ENCODE assay signal across 7 cellular contexts in the genomic region with DNA sequence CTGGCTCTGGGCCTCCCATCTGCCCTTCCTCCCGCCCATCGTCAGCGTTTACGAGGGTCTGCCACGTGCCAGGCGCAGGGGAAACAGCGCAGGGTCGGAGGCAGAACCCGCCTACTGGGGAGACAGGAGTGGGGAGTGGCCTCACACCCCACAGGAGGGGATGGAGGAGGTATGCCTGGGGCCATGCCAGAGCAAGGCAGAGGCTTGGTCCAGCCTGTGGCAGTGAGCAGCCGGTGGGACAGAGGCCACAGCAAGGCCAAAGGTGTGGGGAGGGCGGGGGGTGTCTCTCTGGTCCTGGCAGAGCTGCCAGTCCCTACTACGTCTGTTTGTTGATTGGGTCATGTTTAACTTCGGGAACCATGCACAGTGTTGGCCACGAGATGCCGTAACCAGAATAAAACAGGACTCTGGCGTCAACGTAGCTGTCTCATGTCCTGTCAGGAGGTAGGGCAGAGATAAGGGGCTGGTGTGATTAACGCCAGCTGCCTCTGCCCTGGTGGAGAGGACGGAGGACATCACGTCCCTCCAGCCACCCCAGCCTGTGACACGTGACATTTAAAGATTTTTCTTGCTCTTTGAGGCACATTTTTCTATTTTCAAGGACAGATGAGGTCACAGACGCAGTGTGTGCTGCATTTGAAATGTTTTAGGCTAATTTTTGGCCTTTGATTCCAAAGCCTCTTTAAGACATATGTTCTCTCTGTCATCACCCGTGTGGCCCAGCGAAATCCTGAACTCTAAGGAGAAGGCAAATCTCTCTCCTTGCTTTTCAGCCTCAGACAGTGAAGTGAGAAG.
DNase-seq lines count a peak whose midpoint lies in the region; ATAC-seq and TF ChIP-seq lines count a peak whose summit lies in the region.
"Not testable (repeated sequence)": the region's sequence is repeated elsewhere in the genome, so short reads cannot be mapped to it uniquely, and the experiment has no call there.

No MANE protein-coding gene starts in this region.

- not testable (repeated sequence) for TF ChIP-seq CTCF in WTC11 (IDR thresholded peaks at IDR 0.05); cardiac muscle cell (IDR thresholded peaks at IDR 0.05; ENCODE audit: low read depth, low read length); liver (IDR thresholded peaks at IDR 0.05; ENCODE audit: low read depth, low read length, missing input control); osteoblast (IDR thresholded peaks at IDR 0.05; ENCODE audit: extremely low read depth, low read depth, low read length)

- not testable (repeated sequence) for H3K4me3 ChIP-seq in GM23248; cardiac muscle cell; liver (ENCODE audit: low read depth in 1 of 3, low read length in 3 of 3); osteoblast (ENCODE audit: insufficient read depth, low read length)

- H3K9me2 ChIP-seq in GM23248 (ENCODE audit: insufficient read depth), result not testable (repeated sequence)

- not testable (repeated sequence) for H3K79me2 ChIP-seq in GM23248 (ENCODE audit: insufficient read depth); osteoblast (ENCODE audit: insufficient read depth, low read length)

- not testable (repeated sequence) for ATAC-seq in WTC11

- peak overlapping the region; percentile 45; the same call in 1 of the 2 replicates for H3K27ac Mint-ChIP-seq in WTC11
- H3K27ac Mint-ChIP-seq in stimulated activated naive CD8-positive, alpha-beta T cell treated with anti-CD3 and anti-CD28 coated beads, Interleukin-15, Interleukin-2, amounts not matched to agents 100 ng/mL and 50 ng/mL, for 24 hours, result peak overlapping the region; percentile 14

- not testable (repeated sequence) for H3K36me3 Mint-ChIP-seq in WTC11; stimulated activated naive CD8-positive, alpha-beta T cell treated with anti-CD3 and anti-CD28 coated beads, Interleukin-15, Interleukin-2, amounts not matched to agents 100 ng/mL and 50 ng/mL, for 24 hours (ENCODE audit: low read depth)

- in situ Hi-C loops in GM23248 (cut with MboI), result not testable (repeated sequence)

- H3K4me2 ChIP-seq in GM23248 (ENCODE audit: unreplicated experiment); osteoblast (ENCODE audit: insufficient read depth, low read length): not testable (repeated sequence)

- H3K9ac ChIP-seq in GM23248, result peak overlapping the region; percentile 11; the same call in 1 of the 2 replicates
- H3K9ac ChIP-seq in liver (ENCODE audit: low read depth in 1 of 2, low read length in 2 of 2), result peak overlapping the region in 1 of 2 donors; percentile 92

- DNase-seq in GM23248 (peak; percentile 50), dermis microvascular lymphatic vessel endothelial cell (ENCODE audit: low read depth in 2 of 2) (peak; percentile 63 to 69), cardiac muscle cell (ENCODE audit: low read depth in 1 of 2, low spot score in 1 of 2) (peak; percentile 32 to 94), osteoblast (ENCODE audit: insufficient read length, low spot score, missing footprints) (peak; percentile 35)
- not testable (repeated sequence) for DNase-seq in WTC11 (ENCODE audit: low spot score)

- CTCF ChIA-PET in WTC11 (lab: Charles Lee), result not testable (repeated sequence)

- POLR2A ChIA-PET in WTC11 (lab: Charles Lee), result not testable (repeated sequence)

- not testable (repeated sequence) for H3K36me3 ChIP-seq in GM23248 (ENCODE audit: low read depth); cardiac muscle cell; liver (ENCODE audit: control insufficient read depth in 4 of 4, insufficient read depth in 3 of 4, low read depth in 1 of 4, low read length in 3 of 4); osteoblast (ENCODE audit: insufficient read depth, low read length)

- not testable (repeated sequence) for H2AFZ ChIP-seq in GM23248; osteoblast (ENCODE audit: low read length)

- not testable (repeated sequence) for H3K27me3 ChIP-seq in GM23248 (replicated peaks; ENCODE audit: insufficient read depth); cardiac muscle cell; liver (ENCODE audit: control insufficient read depth in 4 of 4, insufficient read depth in 4 of 4, low read length in 3 of 4); osteoblast (ENCODE audit: insufficient read depth, low read length)

- H3K4me1 Mint-ChIP-seq in WTC11; stimulated activated naive CD8-positive, alpha-beta T cell treated with anti-CD3 and anti-CD28 coated beads, Interleukin-15, Interleukin-2, amounts not matched to agents 100 ng/mL and 50 ng/mL, for 24 hours (ENCODE audit: low read depth): not testable (repeated sequence)

- peak; percentile 55 to 67 for TF ChIP-seq RAD21 in liver (IDR thresholded peaks at IDR 0.05)

- peak overlapping the region; percentile 62 for H3K27ac ChIP-seq in GM23248
- peak overlapping the region; percentile 72 for H3K27ac ChIP-seq in cardiac muscle cell
- H3K27ac ChIP-seq in liver (ENCODE audit: low read depth in 1 of 2, low read length in 2 of 2), result peak overlapping the region; percentile 91 to 93
- H3K27ac ChIP-seq in osteoblast (ENCODE audit: low read depth, low read length), result not testable (repeated sequence)

- H3K9me3 Mint-ChIP-seq in WTC11; stimulated activated naive CD8-positive, alpha-beta T cell treated with anti-CD3 and anti-CD28 coated beads, Interleukin-15, Interleukin-2, amounts not matched to agents 100 ng/mL and 50 ng/mL, for 24 hours: not testable (repeated sequence)

- H3K9me3 ChIP-seq in GM23248 (ENCODE audit: low read depth); cardiac muscle cell (ENCODE audit: low read depth); liver (ENCODE audit: control insufficient read depth in 4 of 4, low read length in 3 of 4); osteoblast (ENCODE audit: low read depth, low read length): not testable (repeated sequence)

- H3K4me1 ChIP-seq in GM23248 (ENCODE audit: insufficient read depth), result peaks cover 14% of the 10 kb centered on the region
- peaks cover 11% of the 10 kb centered on the region for H3K4me1 ChIP-seq in cardiac muscle cell (ENCODE audit: low read depth)
- H3K4me1 ChIP-seq in liver (ENCODE audit: control insufficient read depth in 4 of 4, insufficient read depth in 4 of 4, low read length in 3 of 4), result peaks cover 0 to 23% (median 12%) of the 10 kb centered on the region in 4 donors
- not testable (repeated sequence) for H3K4me1 ChIP-seq in osteoblast (ENCODE audit: insufficient read depth, low read length)

- not testable (repeated sequence) for H4K20me1 ChIP-seq in GM23248 (ENCODE audit: insufficient read depth); osteoblast (ENCODE audit: insufficient read depth, low read length)

- not testable (repeated sequence) for H3K27me3 Mint-ChIP-seq in WTC11 (ENCODE audit: low read depth); stimulated activated naive CD8-positive, alpha-beta T cell treated with anti-CD3 and anti-CD28 coated beads, Interleukin-15, Interleukin-2, amounts not matched to agents 100 ng/mL and 50 ng/mL, for 24 hours

- H3K4me3 Mint-ChIP-seq in WTC11; stimulated activated naive CD8-positive, alpha-beta T cell treated with anti-CD3 and anti-CD28 coated beads, Interleukin-15, Interleukin-2, amounts not matched to agents 100 ng/mL and 50 ng/mL, for 24 hours: not testable (repeated sequence)

- H3F3A ChIP-seq in GM23248 (ENCODE audit: insufficient read depth), result not testable (repeated sequence)

- WGBS in GM23248 (ENCODE audit: low coverage in 1 of 2, low lambda C conversion rate in 2 of 2, missing lambda C conversion rate in 2 of 2), 2 experiments, result 30 to 32% methylated on average over 23 to 24 of the region's 24 CpGs
- WGBS in liver, result 15% methylated on average over 22 of the region's 24 CpGs

TF ChIP-seq in liver, 16 proteins besides CTCF, POLR2A, EP300 and RAD21 (continues in another document):
- TF ChIP-seq SP1 (IDR thresholded peaks at IDR 0.05) (peak; percentile 94), EGR1 (IDR thresholded peaks at IDR 0.05; ENCODE audit: low read depth in 2 of 2) (peak in 1 of 2 donors; percentile 35), FOXA2 (IDR thresholded peaks at IDR 0.05) (peak; percentile 77), JUND (IDR thresholded peaks at IDR 0.05) (peak; percentile 79 to 90), FOXA1 (IDR thresholded peaks at IDR 0.05) (peak; percentile 25), ATF3 (IDR thresholded peaks at IDR 0.05) (peak; percentile 78)
